12 cellular contexts compared by ENCODE assay signal in the genomic region with DNA sequence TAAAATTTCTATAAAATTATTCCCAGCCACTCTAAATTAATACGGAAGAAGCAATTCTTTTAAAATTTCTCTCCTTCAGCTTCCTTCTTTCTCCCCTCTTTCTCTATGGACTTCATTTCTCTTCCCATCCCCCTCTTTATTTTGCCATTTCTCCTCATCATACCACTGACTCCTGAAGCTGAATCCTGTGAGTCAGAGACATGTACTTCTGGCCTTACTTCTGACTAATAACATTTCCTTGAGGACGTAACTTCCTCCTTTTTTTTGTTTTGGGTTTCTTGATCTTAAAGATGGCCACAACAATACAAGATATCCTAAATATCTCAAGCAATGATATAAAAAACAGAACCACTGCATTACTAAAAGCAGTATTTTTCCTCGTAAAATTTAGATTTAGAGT.
A peak's percentile ranks its signal among the peaks of the same experiment; 100 is the strongest.
DNase-seq lines count a peak whose midpoint lies in the region; ATAC-seq and TF ChIP-seq lines count a peak whose summit lies in the region.
"Had no signal": no experiment of that assay in that cellular context is flagged by ENCODE, and none has a peak within 500 bp of the region (broad histone marks: within the 10 kb centered on the region; RNA-seq: fewer than 3 reads in every experiment).

No MANE protein-coding gene starts in this region.

- H3K4me1 ChIP-seq in breast epithelium: no peaks in the 10 kb centered on the region

- peak; percentile 85 for DNase-seq in MCF 10A (ENCODE audit: unreplicated experiment)
- no peak for DNase-seq in breast epithelium (ENCODE audit: low spot score in 2 of 2)
- DNase-seq in OCI-M1 (lab: John Stamatoyannopoulos, UW): peak; percentile 68
- no peak for DNase-seq in NCI-H1930 (lab: John Stamatoyannopoulos, UW)
- no peak for DNase-seq in foreskin melanocyte
- DNase-seq: activated CD4-positive, alpha-beta T cell treated with anti-CD3 and anti-CD28 coated beads, Interleukin-2, amount 50 U/mL, for 4 hours; cortex of kidney; NCI-H524 had no signal

- H3K27ac Mint-ChIP-seq in MCF 10A (ENCODE audit: low read depth, unreplicated experiment): peak overlapping the region; percentile 57

- BruUV-seq in MCF 10A (replicated peaks; lab: Mats Ljungman, UMichigan): no TSS peak

- no peak overlapping the region for H3K27ac ChIP-seq in breast epithelium
- H3K27ac ChIP-seq: 22Rv1 had no signal

- no peak for TF ChIP-seq CTCF in MCF 10A (IDR thresholded peaks at IDR 0.05; ENCODE audit: unreplicated experiment)
- TF ChIP-seq CTCF in breast epithelium (IDR thresholded peaks at IDR 0.05): no peak

- peaks cover 7% of the 10 kb centered on the region for H3K4me1 Mint-ChIP-seq in MCF 10A (ENCODE audit: insufficient read depth, unreplicated experiment)

- no peak overlapping the region for H3K4me3 ChIP-seq in breast epithelium

- no peaks in the 10 kb centered on the region for H3K27me3 ChIP-seq in breast epithelium

- intact Hi-C loops in MCF 10A (cut with micrococcal nuclease) (no loop called here), breast epithelium (cut with DNase I; ENCODE audit: low total_unique reads) (no loop called here)

- no peaks in the 10 kb centered on the region for H3K36me3 Mint-ChIP-seq in MCF 10A (ENCODE audit: insufficient read depth, unreplicated experiment)

- H3K36me3 ChIP-seq in breast epithelium: no peaks in the 10 kb centered on the region

- H3K27me3 Mint-ChIP-seq in MCF 10A (ENCODE audit: insufficient read depth, unreplicated experiment): no peaks in the 10 kb centered on the region

- ATAC-seq in esophagus mucosa (peak; percentile 76), GM21619 (IDR thresholded peaks at IDR 0.05; ENCODE audit: unreplicated experiment) (no peak), HG03521 (IDR thresholded peaks at IDR 0.05; ENCODE audit: unreplicated experiment) (no peak)

- POLR2A ChIA-PET in MCF 10A (lab: Yijun Ruan, JAX): interaction anchor here (0.7 to 1.0 kb wide), 6 partner anchors 13 to 415 kb away, joined by 3 to 4 read pairs (median 3); no protein-coding TSS in a partner anchor

- CTCF ChIA-PET in MCF 10A (lab: Yijun Ruan, JAX): interaction anchor here (0.5 to 3.2 kb wide), 4 partner anchors 30 to 1531 kb away, joined by 3 to 15 read pairs (median 6); no protein-coding TSS in a partner anchor

- H3K9me3 ChIP-seq in breast epithelium: peaks cover 0 to 4% of the 10 kb centered on the region in 2 donors

- no peak overlapping the region for H3K4me3 Mint-ChIP-seq in MCF 10A (ENCODE audit: unreplicated experiment)

- H3K9me3 Mint-ChIP-seq in MCF 10A (ENCODE audit: unreplicated experiment): no peaks in the 10 kb centered on the region

- no peak for TF ChIP-seq POLR2A in breast epithelium (IDR thresholded peaks at IDR 0.05)

Comparison
In these comparisons a context has a peak if more than half of its experiments do, and no peak if none do; other contexts are left out.
1. DNase-seq: peak in MCF 10A (single experiment) and OCI-M1 (single experiment); none in breast epithelium (0 of 2), NCI-H1930 (0 of 2) and foreskin melanocyte (single experiment).